Comparison of ENCODE assay signal across 7 cellular contexts in genomic region chr7:73841689-73842247, GRCh38. TPM values are rescaled to one million over a fixed set of nuclear protein-coding genes. Genes with fewer than 3 reads are reported as not detected.
DNase-seq lines count a peak whose midpoint lies in the region; ATAC-seq lines count a peak whose summit lies in the region.

No MANE protein-coding gene starts in this region.

- no peaks in the 10 kb centered on the region for H3K9me3 Mint-ChIP-seq in activated CD8-positive, alpha-beta T cell treated with anti-CD3 and anti-CD28 coated beads, Interleukin-2, amount 10 ng/mL, durations not matched to agents 7 days and 5 days (ENCODE audit: insufficient read depth)
- no peaks in the 10 kb centered on the region for H3K9me3 Mint-ChIP-seq in stimulated activated effector memory CD8-positive, alpha-beta T cell treated with anti-CD3 and anti-CD28 coated beads, Interleukin-12 subunit alpha, Interleukin-12 subunit beta, amount 100 ng/mL, for 72 hours

- peak overlapping the region; percentile 80 for H3K4me3 Mint-ChIP-seq in activated CD8-positive, alpha-beta T cell treated with anti-CD3 and anti-CD28 coated beads, Interleukin-2, amount 10 ng/mL, durations not matched to agents 7 days and 5 days
- peak overlapping the region; percentile 72 for H3K4me3 Mint-ChIP-seq in stimulated activated effector memory CD8-positive, alpha-beta T cell treated with anti-CD3 and anti-CD28 coated beads, Interleukin-12 subunit alpha, Interleukin-12 subunit beta, amount 100 ng/mL, for 72 hours

- ATAC-seq in HG02642 (IDR thresholded peaks at IDR 0.05; ENCODE audit: poor library complexity, unreplicated experiment) = peak; percentile 11
- ATAC-seq in activated CD8-positive, alpha-beta T cell treated with anti-CD3 and anti-CD28 coated beads, Interleukin-2, amount 10 ng/mL, durations not matched to agents 7 days and 5 days = no peak
- peak; percentile 5 for ATAC-seq in stimulated activated effector memory CD8-positive, alpha-beta T cell treated with anti-CD3 and anti-CD28 coated beads, Interleukin-12 subunit alpha, Interleukin-12 subunit beta, amount 100 ng/mL, for 72 hours

- no peaks in the 10 kb centered on the region for H3K36me3 Mint-ChIP-seq in activated CD8-positive, alpha-beta T cell treated with anti-CD3 and anti-CD28 coated beads, Interleukin-2, amount 10 ng/mL, durations not matched to agents 7 days and 5 days (ENCODE audit: low read depth)
- H3K36me3 Mint-ChIP-seq in stimulated activated effector memory CD8-positive, alpha-beta T cell treated with anti-CD3 and anti-CD28 coated beads, Interleukin-12 subunit alpha, Interleukin-12 subunit beta, amount 100 ng/mL, for 72 hours = no peaks in the 10 kb centered on the region

- peak overlapping the region; percentile 39 for H3K4me3 ChIP-seq in iPS-11a (ENCODE audit: low read depth, low read length)

- peaks cover 24% of the 10 kb centered on the region for H3K4me1 Mint-ChIP-seq in activated CD8-positive, alpha-beta T cell treated with anti-CD3 and anti-CD28 coated beads, Interleukin-2, amount 10 ng/mL, durations not matched to agents 7 days and 5 days (ENCODE audit: low read depth)
- H3K4me1 Mint-ChIP-seq in stimulated activated effector memory CD8-positive, alpha-beta T cell treated with anti-CD3 and anti-CD28 coated beads, Interleukin-12 subunit alpha, Interleukin-12 subunit beta, amount 100 ng/mL, for 72 hours = peaks cover 18% of the 10 kb centered on the region

- CTCF ChIA-PET in activated CD8-positive, alpha-beta T cell treated with anti-CD3 and anti-CD28 coated beads, Interleukin-2, amount 10 ng/mL, durations not matched to agents 7 days and 5 days (lab: Charles Lee) = interaction anchor here (0.5 to 1.4 kb wide), 5 partner anchors 13 to 185 kb away, joined by 3 to 9 read pairs (median 3); no protein-coding TSS in a partner anchor

- peak overlapping the region; percentile 83 for H3K27ac Mint-ChIP-seq in activated CD8-positive, alpha-beta T cell treated with anti-CD3 and anti-CD28 coated beads, Interleukin-2, amount 10 ng/mL, durations not matched to agents 7 days and 5 days
- peak overlapping the region; percentile 54 for H3K27ac Mint-ChIP-seq in stimulated activated effector memory CD8-positive, alpha-beta T cell treated with anti-CD3 and anti-CD28 coated beads, Interleukin-12 subunit alpha, Interleukin-12 subunit beta, amount 100 ng/mL, for 72 hours

- POLR2A ChIA-PET in activated CD8-positive, alpha-beta T cell treated with anti-CD3 and anti-CD28 coated beads, Interleukin-2, amount 10 ng/mL, durations not matched to agents 7 days and 5 days (lab: Charles Lee) = interaction anchor here (1.1 kb wide), 1 partner anchor 103 kb away, joined by 5 read pairs; no protein-coding TSS in a partner anchor

- H3K27me3 Mint-ChIP-seq in activated CD8-positive, alpha-beta T cell treated with anti-CD3 and anti-CD28 coated beads, Interleukin-2, amount 10 ng/mL, durations not matched to agents 7 days and 5 days (ENCODE audit: low read depth) = peaks cover 9% of the 10 kb centered on the region

- no peak for DNase-seq in activated CD8-positive, alpha-beta T cell treated with anti-CD3 and anti-CD28 coated beads, Interleukin-2, amount 10 ng/mL, durations not matched to agents 7 days and 5 days
- no peak for DNase-seq in stimulated activated effector memory CD8-positive, alpha-beta T cell treated with anti-CD3 and anti-CD28 coated beads, Interleukin-12 subunit alpha, Interleukin-12 subunit beta, amount 100 ng/mL, for 72 hours (ENCODE audit: low spot score in 2 of 2)
- no peak for DNase-seq in SW480 (ENCODE audit: low spot score)
- no peak for DNase-seq in NOMO-1 (lab: John Stamatoyannopoulos, UW; ENCODE audit: unreplicated experiment in 2 of 2)
- DNase-seq in stimulated activated CD4-positive, alpha-beta T cell treated with anti-CD3 and anti-CD28 coated beads, Interleukin-4, amount 100 ng/mL, for 1 hour = no peak

RNA-seq across cellular contexts. Expression of gene METTL27, which starts 0.5 kb away (rescaled TPM):
- not detected for total RNA-seq in activated CD8-positive, alpha-beta T cell treated with anti-CD3 and anti-CD28 coated beads, Interleukin-2, amount 10 ng/mL, durations not matched to agents 7 days and 5 days

RNA-seq across cellular contexts. Expression of gene CLDN4, which starts 11.0 kb away (rescaled TPM):
- total RNA-seq in activated CD8-positive, alpha-beta T cell treated with anti-CD3 and anti-CD28 coated beads, Interleukin-2, amount 10 ng/mL, durations not matched to agents 7 days and 5 days = under 1 TPM; 0.16 to 0.29 TPM

RNA-seq across cellular contexts. Expression of gene TMEM270, which starts 19.2 kb away (rescaled TPM):
- not detected for total RNA-seq in activated CD8-positive, alpha-beta T cell treated with anti-CD3 and anti-CD28 coated beads, Interleukin-2, amount 10 ng/mL, durations not matched to agents 7 days and 5 days
